14 cellular contexts compared by ENCODE assay signal in genomic region chr7:31408120-31408729, GRCh38.
DNase-seq lines count a peak whose midpoint lies in the region; ATAC-seq, FAIRE-seq and TF ChIP-seq lines count a peak whose summit lies in the region.
"Had no signal": no experiment of that assay in that cellular context is flagged by ENCODE, and none has a peak within 500 bp of the region (broad histone marks: within the 10 kb centered on the region; RNA-seq: fewer than 3 reads in every experiment).

No MANE protein-coding gene starts in this region.

- H3K27me3 ChIP-seq in hepatocyte = no peaks in the 10 kb centered on the region
- H3K27me3 ChIP-seq: BLaER1 treated with 17β-estradiol and CSF1 and Interleukin-3, amounts not matched to agents 10 nM and 100 nM had no signal

- H3K4me2 ChIP-seq in A549 (peak overlapping the region; percentile 76), hepatocyte (no peak overlapping the region)

- H3K4me3 ChIP-seq in A549 (peak overlapping the region; percentile 14; the same call in 1 of the 3 replicates), hepatocyte (no peak overlapping the region)
- H3K4me3 ChIP-seq: BLaER1 treated with 17β-estradiol and CSF1 and Interleukin-3, amounts not matched to agents 10 nM and 100 nM had no signal

- peak in 1 of 2 experiments; percentile 25; a peak in 1 of 5 replicates for TF ChIP-seq EP300 in A549 (IDR thresholded peaks at IDR 0.05)

- no peaks in the 10 kb centered on the region for H4K20me1 ChIP-seq in hepatocyte (ENCODE audit: insufficient read depth, poor library complexity, severe bottlenecking)
- H4K20me1 ChIP-seq: BLaER1 treated with 17β-estradiol and CSF1 and Interleukin-3, amounts not matched to agents 10 nM and 100 nM had no signal

- H3K27ac ChIP-seq in A549 (peak overlapping the region; percentile 85 to 86), hepatocyte (peak overlapping the region; percentile 63)
- H3K27ac ChIP-seq: parathyroid adenoma had no signal

- CTCF ChIA-PET in A549 (lab: Yijun Ruan, JAX) = interaction anchor here (0.7 to 1.3 kb wide), 4 partner anchors 9 to 35 kb away, joined by 3 to 5 read pairs (median 3); no protein-coding TSS in a partner anchor

- 31% methylated on average over 3 of the region's 3 CpGs for WGBS in A549 (ENCODE audit: missing lambda C conversion rate)
- 73% methylated on average over 3 of the region's 3 CpGs for WGBS in hepatocyte (ENCODE audit: low lambda C conversion rate, missing lambda C conversion rate)

- peak; percentile 96 for FAIRE-seq in A549 (lab: Jason Lieb, UNC)

- H3K4me1 ChIP-seq in A549 (peaks cover 29% of the 10 kb centered on the region), hepatocyte (ENCODE audit: insufficient read depth) (peaks cover 13% of the 10 kb centered on the region)
- H3K4me1 ChIP-seq: parathyroid adenoma had no signal

- H3K36me3 ChIP-seq in hepatocyte (replicated peaks; ENCODE audit: insufficient read depth, low read depth) = no peaks in the 10 kb centered on the region
- H3K36me3 ChIP-seq: BLaER1 treated with 17β-estradiol and CSF1 and Interleukin-3, amounts not matched to agents 10 nM and 100 nM had no signal

- no peaks in the 10 kb centered on the region for H3K9me2 ChIP-seq in hepatocyte (replicated peaks; ENCODE audit: insufficient read depth)

- no peaks in the 10 kb centered on the region for H3K79me2 ChIP-seq in hepatocyte
- H3K79me2 ChIP-seq: parathyroid adenoma had no signal

- no peak for TF ChIP-seq POLR2A in A549 (IDR thresholded peaks at IDR 0.05; ENCODE audit: low read length)

- DNase-seq in A549 (ENCODE audit: low read depth in 1 of 2, low spot score in 1 of 2) (peak; percentile 84 to 94), GM04503 (ENCODE audit: low read depth) (peak; percentile 10), SW480 (ENCODE audit: low spot score) (peak; percentile 26), hepatocyte (ENCODE audit: low spot score) (peak; percentile 70), Kasumi-1 (lab: John Stamatoyannopoulos, UW) (no peak)
- DNase-seq: activated naive CD4-positive, alpha-beta T cell treated with Interleukin-2 at 50 U/mL for 16 hours; effector CD8-positive, alpha-beta T cell; immature natural killer cell; KBM-7 had no signal

- H2AFZ ChIP-seq in hepatocyte = no peak overlapping the region
- H2AFZ ChIP-seq: parathyroid adenoma had no signal

- H3K9me3 ChIP-seq in A549 (0 out of 3 replicates have a peak, but pooled peaks cover 4% of the 10 kb centered on the region), hepatocyte (ENCODE audit: low read depth) (no peaks in the 10 kb centered on the region)
- H3K9me3 ChIP-seq: BLaER1 treated with 17β-estradiol and CSF1 and Interleukin-3, amounts not matched to agents 10 nM and 100 nM had no signal

- peak; percentile 99 to 100 for ATAC-seq in A549
- ATAC-seq in GM18870 (IDR thresholded peaks at IDR 0.05; ENCODE audit: unreplicated experiment) = no peak
- no peak for ATAC-seq in GM18909 (IDR thresholded peaks at IDR 0.05; ENCODE audit: poor library complexity, unreplicated experiment)
- no peak for ATAC-seq in GM19395 (IDR thresholded peaks at IDR 0.05; ENCODE audit: unreplicated experiment)

- no peak for TF ChIP-seq CTCF in A549 (IDR thresholded peaks at IDR 0.05)
- TF ChIP-seq CTCF in hepatocyte (IDR thresholded peaks at IDR 0.05; ENCODE audit: poor library complexity) = no peak

- peak in 1 of 2 experiments; percentile 11; a peak in 1 of 5 replicates for TF ChIP-seq RAD21 in A549 (conservative IDR thresholded peaks at IDR 0.05 in 1 of 2, IDR thresholded peaks at IDR 0.05 in 1 of 2)

- POLR2A ChIA-PET in A549 (lab: Yijun Ruan, JAX) = interaction anchor here (0.6 kb wide), 1 partner anchor 8 kb away, joined by 4 read pairs; no protein-coding TSS in a partner anchor

TF ChIP-seq in A549, 52 proteins besides CTCF, POLR2A, EP300 and RAD21:
- no peak for TF ChIP-seq HMGXB4 (CRISPR knock-in tag; IDR thresholded peaks at IDR 0.05; ENCODE audit: borderline replicate concordance)
- peak; percentile 48; the same call in 1 of the 2 replicates for TF ChIP-seq MAX (IDR thresholded peaks at IDR 0.05)
- TF ChIP-seq FOSL2 (IDR thresholded peaks at IDR 0.05) = peak; percentile 92
- TF ChIP-seq FOSL2 (CRISPR knock-in tag; IDR thresholded peaks at IDR 0.05) = peak; percentile 99
- TF ChIP-seq JUN (IDR thresholded peaks at IDR 0.05) = peak; percentile 36 to 61; a peak in 2 of 5 replicates
- TF ChIP-seq GATA3 (IDR thresholded peaks at IDR 0.05; ENCODE audit: borderline replicate concordance) = peak; percentile 67; the same call in 1 of the 2 replicates
- TF ChIP-seq JUNB (IDR thresholded peaks at IDR 0.05) = peak; percentile 81
- no peak for TF ChIP-seq HOXB5 (CRISPR knock-in tag; IDR thresholded peaks at IDR 0.05)
- peak in 1 of 2 experiments; percentile 6; a peak in 1 of 4 replicates for TF ChIP-seq CEBPB (IDR thresholded peaks at IDR 0.05)
- TF ChIP-seq HEYL (CRISPR knock-in tag; IDR thresholded peaks at IDR 0.05) = no peak
- no peak for TF ChIP-seq HES2 (IDR thresholded peaks at IDR 0.05)
- TF ChIP-seq MAFK (IDR thresholded peaks at IDR 0.05; ENCODE audit: partially characterized antibody) = peak; percentile 100
- TF ChIP-seq NFE2L2 (conservative IDR thresholded peaks at IDR 0.05; ENCODE audit: low read length) = peak; percentile 66

Comparison
In these comparisons a context has a peak if more than half of its experiments do, and no peak if none do; other contexts are left out.
1. ATAC-seq: peak in A549 (2 of 2); none in GM18870 (single experiment), GM18909 (single experiment) and GM19395 (single experiment).
2. DNase-seq: peak in A549 (2 of 2), GM04503 (single experiment), SW480 (single experiment) and hepatocyte (single experiment); none in Kasumi-1 (0 of 2).